32 cellular contexts compared by ENCODE assay signal in the genomic region with DNA sequence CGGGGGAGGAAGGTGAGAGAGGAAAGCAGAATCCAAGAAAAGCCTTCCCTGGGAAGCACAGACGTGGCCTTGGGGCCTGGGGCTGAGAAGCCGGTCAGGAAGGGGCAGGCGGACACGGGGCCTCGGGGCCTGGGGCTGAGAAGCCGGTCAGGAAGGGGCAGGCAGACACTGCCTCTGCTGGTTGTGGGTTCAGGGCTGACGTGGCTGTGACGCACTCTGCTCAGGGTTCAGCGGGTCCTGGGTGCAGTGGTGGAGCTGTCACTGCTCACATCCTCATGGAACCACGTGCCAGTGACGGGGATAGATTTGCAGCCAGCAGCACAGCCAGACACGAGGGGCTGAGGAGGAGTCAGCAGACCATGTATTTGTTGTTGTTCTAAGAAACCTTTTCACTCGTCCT. TPM values are rescaled to one million over a fixed set of nuclear protein-coding genes. Genes with fewer than 3 reads are reported as not detected.
"Had no signal": no experiment of that assay in that cellular context is flagged by ENCODE, and none has a peak within 500 bp of the region (broad histone marks: within the 10 kb centered on the region; RNA-seq: fewer than 3 reads in every experiment).

No MANE protein-coding gene starts in this region.

- ATAC-seq: Panc1, WTC11 had no signal

- H3K9me3 ChIP-seq: SJCRH30 had no signal

- H3K27me3 Mint-ChIP-seq: activated naive CD4-positive, alpha-beta T cell treated with anti-CD3 and anti-CD28 coated beads, Interleukin-2, amount 10 ng/mL, durations not matched to agents 7 days and 5 days; activated naive CD8-positive, alpha-beta T cell treated with anti-CD3 and anti-CD28 coated beads for 36 hours had no signal

- H3K4me3 ChIP-seq: SJCRH30 had no signal

- H3K27ac ChIP-seq: RWPE1, SJCRH30 had no signal

- H3K4me1 Mint-ChIP-seq: activated naive CD4-positive, alpha-beta T cell treated with anti-CD3 and anti-CD28 coated beads, Interleukin-2, amount 10 ng/mL, durations not matched to agents 7 days and 5 days; activated naive CD8-positive, alpha-beta T cell treated with anti-CD3 and anti-CD28 coated beads for 36 hours had no signal

- H3K4me3 Mint-ChIP-seq: activated naive CD4-positive, alpha-beta T cell treated with anti-CD3 and anti-CD28 coated beads, Interleukin-2, amount 10 ng/mL, durations not matched to agents 7 days and 5 days; activated naive CD8-positive, alpha-beta T cell treated with anti-CD3 and anti-CD28 coated beads for 36 hours; T-helper 1 cell treated with Interleukin-12 subunit alpha and Interleukin-12 subunit beta and Interleukin-4 antibody, amounts not matched to agents 30 μg/mL and 1 μg/mL, for 36 hours; WTC11 had no signal

- H3K36me3 ChIP-seq: SJCRH30 had no signal

- H3K4me1 ChIP-seq: SJCRH30 had no signal

- H3K27ac Mint-ChIP-seq: activated naive CD4-positive, alpha-beta T cell treated with anti-CD3 and anti-CD28 coated beads, Interleukin-2, amount 10 ng/mL, durations not matched to agents 7 days and 5 days; activated naive CD8-positive, alpha-beta T cell treated with anti-CD3 and anti-CD28 coated beads for 36 hours; activated T-helper 2 cell treated with anti-CD3 and anti-CD28 coated beads, Interferon-gamma antibody, Interleukin-2, Interleukin-4, amounts not matched to agents 10 μg/mL and 5 μg/mL and 100 μg/mL, durations not matched to agents 14 hours and 24 hours and 36 hours; T-helper 1 cell treated with Interleukin-12 subunit alpha and Interleukin-12 subunit beta and Interleukin-4 antibody, amounts not matched to agents 30 μg/mL and 1 μg/mL, for 36 hours; WTC11 had no signal

- H3K36me3 Mint-ChIP-seq: activated naive CD4-positive, alpha-beta T cell treated with anti-CD3 and anti-CD28 coated beads, Interleukin-2, amount 10 ng/mL, durations not matched to agents 7 days and 5 days; activated naive CD8-positive, alpha-beta T cell treated with anti-CD3 and anti-CD28 coated beads for 36 hours had no signal

- DNase-seq: activated CD4-positive, alpha-beta T cell treated with anti-CD3 and anti-CD28 coated beads for 48 hours; activated CD4-positive, alpha-beta T cell treated with anti-CD3 and anti-CD28 coated beads, Interleukin-2, amount 50 U/mL, for 48 hours; activated CD4-positive, CD25-positive, alpha-beta regulatory T cell treated with anti-CD3 and anti-CD28 coated beads, Interleukin-2, amount 50 U/mL, for 72 hours; activated gamma-delta T cell treated with Interleukin-2 at 50 U/mL for 16 hours; activated naive CD4-positive, alpha-beta T cell treated with anti-CD3 and anti-CD28 coated beads, Interleukin-2, amount 10 ng/mL, durations not matched to agents 7 days and 5 days; activated naive CD8-positive, alpha-beta T cell treated with anti-CD3 and anti-CD28 coated beads for 36 hours; activated T-cell treated with anti-CD3 and anti-CD28 coated beads for 4 hours; activated T-cell treated with anti-CD3 and anti-CD28 coated beads, Interleukin-2, amount 50 U/mL, for 48 hours; anterior cingulate cortex; cerebellar nuclear complex; Kasumi-1; KBM-7; NCI-H1092 treated with DMSO at 0.1 percent for 48 hours; NCI-H1436; NCI-H1694 treated with DMSO at 0.1 percent for 48 hours; NCI-H2029 treated with DMSO at 0.1 percent for 48 hours; NCI-H345; NCI-H510A; NCI-H526 treated with DMSO at 0.1 percent for 48 hours; NCI-H82; NK-92 treated with Interleukin-12 subunit alpha and Interleukin-12 subunit beta, amount 100 ng/mL, for 24 hours; OCI-M1; Right ventricle myocardium superior; SJCRH30 had no signal

RNA-seq across cellular contexts. Expression of a gene that starts 12.8 kb away (rescaled TPM):
- total RNA-seq: activated CD8-positive, alpha-beta memory T cell treated with anti-CD3 and anti-CD28 coated beads for 36 hours; activated naive CD8-positive, alpha-beta T cell treated with anti-CD3 and anti-CD28 coated beads for 36 hours; activated T-helper 2 cell treated with anti-CD3 and anti-CD28 coated beads, Interferon-gamma antibody, Interleukin-2, Interleukin-4, amounts not matched to agents 10 μg/mL and 5 μg/mL and 100 μg/mL, durations not matched to agents 14 hours and 24 hours and 36 hours; cardiac septum; Right ventricle myocardium superior; SJCRH30; WTC11 had no signal
- polyA plus RNA-seq: adipose tissue had no signal

RNA-seq across cellular contexts. Expression of a gene that starts 28.4 kb away (rescaled TPM):
- total RNA-seq: activated CD8-positive, alpha-beta memory T cell treated with anti-CD3 and anti-CD28 coated beads for 36 hours; activated naive CD8-positive, alpha-beta T cell treated with anti-CD3 and anti-CD28 coated beads for 36 hours; activated T-helper 2 cell treated with anti-CD3 and anti-CD28 coated beads, Interferon-gamma antibody, Interleukin-2, Interleukin-4, amounts not matched to agents 10 μg/mL and 5 μg/mL and 100 μg/mL, durations not matched to agents 14 hours and 24 hours and 36 hours; cardiac septum; Right ventricle myocardium superior; SJCRH30; WTC11 had no signal
- polyA plus RNA-seq: adipose tissue had no signal

RNA-seq across cellular contexts. Expression of a gene that starts 53.1 kb away (rescaled TPM):
- total RNA-seq: activated CD8-positive, alpha-beta memory T cell treated with anti-CD3 and anti-CD28 coated beads for 36 hours; activated naive CD8-positive, alpha-beta T cell treated with anti-CD3 and anti-CD28 coated beads for 36 hours; activated T-helper 2 cell treated with anti-CD3 and anti-CD28 coated beads, Interferon-gamma antibody, Interleukin-2, Interleukin-4, amounts not matched to agents 10 μg/mL and 5 μg/mL and 100 μg/mL, durations not matched to agents 14 hours and 24 hours and 36 hours; cardiac septum; Right ventricle myocardium superior; SJCRH30; WTC11 had no signal
- polyA plus RNA-seq: adipose tissue had no signal
